18 cellular contexts compared by ENCODE assay signal in genomic region chr16:48734220-48734619, GRCh38.
DNase-seq lines count a peak whose midpoint lies in the region; TF ChIP-seq lines count a peak whose summit lies in the region.
"Had no signal": no experiment of that assay in that cellular context is flagged by ENCODE, and none has a peak within 500 bp of the region (broad histone marks: within the 10 kb centered on the region; RNA-seq: fewer than 3 reads in every experiment).

No MANE protein-coding gene starts in this region.

- no peak overlapping the region for H3K9ac ChIP-seq in parathyroid adenoma
- H3K9ac ChIP-seq: SK-N-SH had no signal

- H3K4me1 ChIP-seq in parathyroid adenoma (peaks cover 17% of the 10 kb centered on the region), left ventricle myocardium inferior (no peaks in the 10 kb centered on the region)
- H3K4me1 ChIP-seq: A549, Peyer's patch had no signal

- no peaks in the 10 kb centered on the region for H3K9me3 ChIP-seq in parathyroid adenoma (ENCODE audit: control insufficient read depth, low read length)
- H3K9me3 ChIP-seq in left ventricle myocardium inferior (replicated peaks) = no peaks in the 10 kb centered on the region
- H3K9me3 ChIP-seq: A549, Peyer's patch, SK-N-SH had no signal

- H3K4me3 ChIP-seq in parathyroid adenoma (ENCODE audit: low read depth, low read length) = no peak overlapping the region
- H3K4me3 ChIP-seq in left ventricle myocardium inferior = no peak overlapping the region
- H3K4me3 ChIP-seq: A549, Peyer's patch had no signal

- no peaks in the 10 kb centered on the region for H3K36me3 ChIP-seq in parathyroid adenoma (ENCODE audit: control insufficient read depth, insufficient read depth, low read length)
- H3K36me3 ChIP-seq in left ventricle myocardium inferior = no peaks in the 10 kb centered on the region
- H3K36me3 ChIP-seq: Peyer's patch had no signal

- H3K27ac ChIP-seq in parathyroid adenoma (peak overlapping the region; percentile 73), left ventricle myocardium inferior (replicated peaks) (no peak overlapping the region)
- H3K27ac ChIP-seq: A549, Peyer's patch had no signal

- H3K27me3 ChIP-seq in parathyroid adenoma (ENCODE audit: control insufficient read depth, insufficient read depth, low read length) = no peaks in the 10 kb centered on the region
- H3K27me3 ChIP-seq in left ventricle myocardium inferior (ENCODE audit: low read depth) = peaks cover 15% of the 10 kb centered on the region
- H3K27me3 ChIP-seq: Peyer's patch had no signal

- peak; percentile 17 for DNase-seq in NCI-H510A treated with DMSO at 0.1 percent for 48 hours (lab: John Stamatoyannopoulos, UW)
- no peak for DNase-seq in NCI-H510A (lab: John Stamatoyannopoulos, UW)
- DNase-seq in NCI-H1092 treated with DMSO at 0.1 percent for 48 hours (lab: John Stamatoyannopoulos, UW) = peak; percentile 21
- peak; percentile 42 for DNase-seq in cerebellar cortex (ENCODE audit: low spot score)
- no peak for DNase-seq in left ventricle myocardium inferior
- DNase-seq in HuH-7.5 (ENCODE audit: low spot score) = no peak
- DNase-seq in occipital lobe (lab: John Stamatoyannopoulos, UW) = no peak
- DNase-seq: Kasumi-1, NCI-H1417 treated with DMSO at 0.1 percent for 48 hours, NCI-H2081, NCI-H446, NCI-H774, Peyer's patch, SHP77, SK-N-SH, T-cell had no signal

- intact Hi-C loops in left ventricle myocardium inferior (cut with micrococcal nuclease) = no loop called here

- no peak overlapping the region for H3K4me2 ChIP-seq in parathyroid adenoma (ENCODE audit: low read length)
- H3K4me2 ChIP-seq: A549, SK-N-SH had no signal

- peak overlapping the region; percentile 5 for H2AFZ ChIP-seq in parathyroid adenoma

- no peaks in the 10 kb centered on the region for H3K79me2 ChIP-seq in parathyroid adenoma

- TF ChIP-seq CTCF in parathyroid adenoma (IDR thresholded peaks at IDR 0.05) = no peak
- TF ChIP-seq CTCF in left ventricle myocardium inferior (IDR thresholded peaks at IDR 0.05; ENCODE audit: borderline replicate concordance) = no peak

Comparison
In these comparisons a context has a peak if more than half of its experiments do, and no peak if none do; other contexts are left out.
1. DNase-seq: peak in NCI-H510A treated with DMSO at 0.1 percent for 48 hours (single experiment), NCI-H1092 treated with DMSO at 0.1 percent for 48 hours (single experiment) and cerebellar cortex (single experiment); none in NCI-H510A (single experiment), left ventricle myocardium inferior (single experiment), HuH-7.5 (single experiment) and occipital lobe (single experiment).